In the genomic region with DNA sequence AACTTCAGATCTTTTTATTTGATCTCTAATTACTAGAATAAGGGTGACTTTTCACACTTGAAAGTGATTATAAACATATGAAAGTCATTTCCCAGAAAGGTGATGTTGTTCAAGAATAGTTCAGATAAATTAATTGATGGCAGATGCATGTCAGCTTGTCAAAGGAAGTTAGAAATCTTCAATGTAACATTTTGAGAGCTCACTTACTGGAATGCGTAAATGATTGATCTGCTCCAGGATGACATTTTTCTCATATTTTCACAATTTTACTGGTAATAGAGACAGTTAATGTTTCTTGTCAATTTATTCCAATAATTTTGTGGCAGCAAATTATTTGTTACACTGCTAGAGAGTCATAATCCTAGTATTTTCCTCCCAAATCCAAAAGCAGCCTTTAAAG, we compare ENCODE assay signal across 28 cellular contexts.
"Had no signal": no experiment of that assay in that cellular context is flagged by ENCODE, and none has a peak within 500 bp of the region (broad histone marks: within the 10 kb centered on the region; RNA-seq: fewer than 3 reads in every experiment).

No MANE protein-coding gene starts in this region.

- H3K4me1 ChIP-seq: colonic mucosa, esophagus muscularis mucosa, esophagus squamous epithelium, foreskin keratinocyte, gastrocnemius medialis, gastroesophageal sphincter, heart left ventricle, heart right ventricle had no signal

- ATAC-seq: effector memory CD8-positive, alpha-beta T cell; esophagus mucosa; foreskin keratinocyte; gastrocnemius medialis; gastroesophageal sphincter; heart left ventricle; heart right ventricle had no signal

- H3K27ac ChIP-seq: colonic mucosa, coronary artery, dorsolateral prefrontal cortex, epithelial cell of prostate, esophagus muscularis mucosa, esophagus squamous epithelium, foreskin keratinocyte, gastrocnemius medialis, gastroesophageal sphincter, heart left ventricle, heart right ventricle had no signal

- FAIRE-seq: colon, endometrium, endothelial cell of umbilical vein, frontal cortex had no signal

- H3K27me3 ChIP-seq: colonic mucosa, dorsolateral prefrontal cortex, esophagus muscularis mucosa, esophagus squamous epithelium, foreskin keratinocyte, gastrocnemius medialis, gastroesophageal sphincter, heart left ventricle, heart right ventricle had no signal

- H3K4me3 ChIP-seq: colonic mucosa, coronary artery, dorsolateral prefrontal cortex, esophagus muscularis mucosa, esophagus squamous epithelium, gastrocnemius medialis, gastroesophageal sphincter, heart left ventricle, heart right ventricle had no signal

- DNase-seq: colonic mucosa; cortex of kidney; dermis blood vessel endothelial cell; dorsolateral prefrontal cortex; effector CD4-positive, alpha-beta T cell; effector CD8-positive, alpha-beta T cell; effector memory CD4-positive, alpha-beta T cell; effector memory CD8-positive, alpha-beta T cell; endodermal cell; erythroblast; esophagus squamous epithelium; foreskin fibroblast; foreskin keratinocyte; foreskin melanocyte; gastrocnemius medialis; glutamatergic neuron; head of caudate nucleus; heart left ventricle; heart right ventricle had no signal

- H3K36me3 ChIP-seq: colonic mucosa, esophagus muscularis mucosa, esophagus squamous epithelium, gastrocnemius medialis, gastroesophageal sphincter, heart left ventricle, heart right ventricle had no signal

- H3K9me3 ChIP-seq: colonic mucosa, esophagus muscularis mucosa, esophagus squamous epithelium, gastrocnemius medialis, gastroesophageal sphincter, heart left ventricle had no signal
